Comparison of ENCODE assay signal across 12 cellular contexts in genomic region chr12:639566-639965, GRCh38. TPM values are rescaled to one million over a fixed set of nuclear protein-coding genes. Genes with fewer than 3 reads are reported as not detected.
DNase-seq lines count a peak whose midpoint lies in the region; ATAC-seq and TF ChIP-seq lines count a peak whose summit lies in the region.
"Had no signal": no experiment of that assay in that cellular context is flagged by ENCODE, and none has a peak within 500 bp of the region (broad histone marks: within the 10 kb centered on the region; RNA-seq: fewer than 3 reads in every experiment).

No MANE protein-coding gene starts in this region.

- H3K4me1 Mint-ChIP-seq in activated CD4-positive, alpha-beta memory T cell treated with anti-CD3 and anti-CD28 coated beads for 36 hours (ENCODE audit: low read depth): peaks cover 56% of the 10 kb centered on the region
- peaks cover 34 to 67% (median 49%) of the 10 kb centered on the region in 3 donors for H3K4me1 Mint-ChIP-seq in naive B cell

- ATAC-seq in naive B cell (ENCODE audit: low read depth in 2 of 2) (no peak), upper lobe of right lung (no peak)
- ATAC-seq: Right ventricle myocardium inferior, WTC11 had no signal

- no peak overlapping the region for H3K4me3 ChIP-seq in upper lobe of right lung
- H3K4me3 ChIP-seq: ascending aorta had no signal

- no peaks in the 10 kb centered on the region for H3K9me3 Mint-ChIP-seq in activated CD4-positive, alpha-beta memory T cell treated with anti-CD3 and anti-CD28 coated beads for 36 hours
- H3K9me3 Mint-ChIP-seq in naive B cell: no peaks in the 10 kb centered on the region
- H3K9me3 Mint-ChIP-seq: WTC11 had no signal

- H3K27ac ChIP-seq in upper lobe of right lung: peak overlapping the region; percentile 99

- H3K36me3 ChIP-seq in upper lobe of right lung: no peaks in the 10 kb centered on the region
- H3K36me3 ChIP-seq: ascending aorta had no signal

- H3K27me3 ChIP-seq in upper lobe of right lung: no peaks in the 10 kb centered on the region
- H3K27me3 ChIP-seq: ascending aorta had no signal

- no peaks in the 10 kb centered on the region for H3K9me3 ChIP-seq in upper lobe of right lung
- H3K9me3 ChIP-seq: ascending aorta had no signal

- intact Hi-C loops in activated CD4-positive, alpha-beta memory T cell treated with anti-CD3 and anti-CD28 coated beads for 36 hours (cut with micrococcal nuclease): loop anchor here (1.0 to 2.0 kb wide), 7 partner anchors 17 to 156 kb away; partner anchors contain the start of gene WNK1
- intact Hi-C loops in upper lobe of right lung (cut with DNase I): no loop called here

- no peak for TF ChIP-seq CTCF in upper lobe of right lung (IDR thresholded peaks at IDR 0.05)

- H3K4me3 Mint-ChIP-seq in activated CD4-positive, alpha-beta memory T cell treated with anti-CD3 and anti-CD28 coated beads for 36 hours: no peak overlapping the region
- H3K4me3 Mint-ChIP-seq in naive B cell: peak overlapping the region in 3 of 8 donors; percentile 29 to 95 (median 59)
- H3K4me3 Mint-ChIP-seq: WTC11 had no signal

- H3K36me3 Mint-ChIP-seq in activated CD4-positive, alpha-beta memory T cell treated with anti-CD3 and anti-CD28 coated beads for 36 hours: no peaks in the 10 kb centered on the region
- H3K36me3 Mint-ChIP-seq in naive B cell: no peaks in the 10 kb centered on the region
- H3K36me3 Mint-ChIP-seq: WTC11 had no signal

- peak; percentile 42 for DNase-seq in stimulated activated CD4-positive, alpha-beta T cell treated with anti-CD3 and anti-CD28 coated beads, Interleukin-1b, Interleukin-23, amount 100 ng/mL, for 48 hours
- no peak for DNase-seq in stimulated activated CD4-positive, alpha-beta T cell treated with anti-CD3 and anti-CD28 coated beads, Interleukin-2, amount 100 ng/mL, for 48 hours
- DNase-seq in activated CD4-positive, alpha-beta memory T cell treated with anti-CD3 and anti-CD28 coated beads for 36 hours: peak; percentile 50
- DNase-seq in naive B cell (no peak), upper lobe of right lung (no peak), kidney glomerular epithelial cell (lab: John Stamatoyannopoulos, UW) (no peak), NCI-H2227 treated with DMSO at 0.1 percent for 48 hours (lab: John Stamatoyannopoulos, UW) (no peak), HPDE6-E6E7 (ENCODE audit: extremely low spot score) (no peak)
- DNase-seq: NCI-H510A had no signal

- peaks cover 45% of the 10 kb centered on the region for H3K4me1 ChIP-seq in upper lobe of right lung

- peak overlapping the region; percentile 86 for H3K27ac Mint-ChIP-seq in activated CD4-positive, alpha-beta memory T cell treated with anti-CD3 and anti-CD28 coated beads for 36 hours
- peak overlapping the region; percentile 40 to 89 (median 78) for H3K27ac Mint-ChIP-seq in naive B cell
- H3K27ac Mint-ChIP-seq: WTC11 had no signal

- no peaks in the 10 kb centered on the region for H3K27me3 Mint-ChIP-seq in activated CD4-positive, alpha-beta memory T cell treated with anti-CD3 and anti-CD28 coated beads for 36 hours
- H3K27me3 Mint-ChIP-seq in naive B cell: no peaks in the 10 kb centered on the region

- CTCF ChIA-PET in activated CD4-positive, alpha-beta memory T cell treated with anti-CD3 and anti-CD28 coated beads for 36 hours (lab: Charles Lee): interaction anchor here (0.5 to 1.7 kb wide), 6 partner anchors 25 to 168 kb away, joined by 3 to 12 read pairs (median 4); partner anchors contain the start of gene WNK1

- POLR2A ChIA-PET in activated CD4-positive, alpha-beta memory T cell treated with anti-CD3 and anti-CD28 coated beads for 36 hours (lab: Charles Lee): interaction anchor here (0.7 to 1.5 kb wide), 4 partner anchors 9 to 111 kb away, joined by 3 to 7 read pairs (median 4); no protein-coding TSS in a partner anchor

RNA-seq across cellular contexts. Expression of gene NINJ2, which starts 23.7 kb away (rescaled TPM):
- 1 to 10 TPM; 5.1 to 7.5 TPM for total RNA-seq in activated CD4-positive, alpha-beta memory T cell treated with anti-CD3 and anti-CD28 coated beads for 36 hours
- 10 to 100 TPM in 5 of 6 donors, 1 to 10 TPM in 1; 9.6 to 28.9 (median 11.5) TPM for polyA plus RNA-seq in naive B cell (ENCODE audit: low read depth in 6 of 6)
- 23.4 TPM for total RNA-seq in upper lobe of right lung

Comparison
In these comparisons a context has a peak if more than half of its experiments do, and no peak if none do; other contexts are left out.
1. DNase-seq: peak in stimulated activated CD4-positive, alpha-beta T cell treated with anti-CD3 and anti-CD28 coated beads, Interleukin-1b, Interleukin-23, amount 100 ng/mL, for 48 hours (single experiment) and activated CD4-positive, alpha-beta memory T cell treated with anti-CD3 and anti-CD28 coated beads for 36 hours (single experiment); none in stimulated activated CD4-positive, alpha-beta T cell treated with anti-CD3 and anti-CD28 coated beads, Interleukin-2, amount 100 ng/mL, for 48 hours (0 of 2), naive B cell (single experiment), upper lobe of right lung (single experiment), kidney glomerular epithelial cell (single experiment), NCI-H2227 treated with DMSO at 0.1 percent for 48 hours (single experiment) and HPDE6-E6E7 (single experiment).